Comparison of ENCODE assay signal across 16 cellular contexts in the genomic region with DNA sequence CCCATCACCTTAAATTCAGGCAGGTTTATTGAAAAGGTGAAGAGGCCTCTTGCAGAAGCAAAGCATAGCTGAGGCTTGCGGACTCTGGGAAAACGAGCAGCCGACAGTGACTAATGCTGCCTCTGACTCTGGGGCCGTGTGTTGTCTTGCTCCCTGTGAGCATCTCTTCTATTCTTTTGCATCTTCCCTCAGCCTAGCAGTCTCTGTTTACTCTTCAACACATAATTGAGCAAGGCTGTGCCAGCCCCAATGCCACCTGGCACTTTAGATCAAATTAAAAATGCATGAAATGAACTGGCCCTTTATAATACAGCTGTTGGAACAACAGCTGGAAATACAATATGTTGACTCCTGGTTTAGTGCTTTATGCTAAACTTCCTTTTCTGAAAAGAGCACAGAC. TPM values are rescaled to one million over a fixed set of nuclear protein-coding genes. Genes with fewer than 3 reads are reported as not detected.
A peak's percentile ranks its signal among the peaks of the same experiment; 100 is the strongest.
DNase-seq lines count a peak whose midpoint lies in the region; ATAC-seq and TF ChIP-seq lines count a peak whose summit lies in the region.
"Had no signal": no experiment of that assay in that cellular context is flagged by ENCODE, and none has a peak within 500 bp of the region (broad histone marks: within the 10 kb centered on the region; RNA-seq: fewer than 3 reads in every experiment).

No MANE protein-coding gene starts in this region.

- WGBS in lung, 2 donors = 71 to 79% methylated on average over 4 of the region's 4 CpGs

- no peaks in the 10 kb centered on the region for H3K9me3 Mint-ChIP-seq in activated CD8-positive, alpha-beta T cell treated with anti-CD3 and anti-CD28 coated beads for 36 hours
- H3K9me3 Mint-ChIP-seq in MCF 10A (ENCODE audit: unreplicated experiment) = no peaks in the 10 kb centered on the region
- H3K9me3 Mint-ChIP-seq in activated naive CD8-positive, alpha-beta T cell treated with anti-CD3 and anti-CD28 coated beads for 36 hours = no peaks in the 10 kb centered on the region

- TF ChIP-seq CTCF in lung (IDR thresholded peaks at IDR 0.05; ENCODE audit: control extremely low read depth, extremely low read depth) (no peak), MCF 10A (IDR thresholded peaks at IDR 0.05; ENCODE audit: unreplicated experiment) (no peak)
- no peak for TF ChIP-seq CTCF in activated CD8-positive, alpha-beta T cell treated with anti-CD3 and anti-CD28 coated beads for 36 hours (IDR thresholded peaks at IDR 0.05)

- no peaks in the 10 kb centered on the region for H3K27me3 ChIP-seq in lung (ENCODE audit: control insufficient read depth, insufficient read depth)

- H3K4me3 Mint-ChIP-seq in activated CD8-positive, alpha-beta T cell treated with anti-CD3 and anti-CD28 coated beads for 36 hours = no peak overlapping the region
- H3K4me3 Mint-ChIP-seq in MCF 10A (ENCODE audit: unreplicated experiment) = no peak overlapping the region
- no peak overlapping the region for H3K4me3 Mint-ChIP-seq in activated naive CD8-positive, alpha-beta T cell treated with anti-CD3 and anti-CD28 coated beads for 36 hours
- H3K4me3 Mint-ChIP-seq: CD8-positive, alpha-beta memory T cell had no signal

- no peaks in the 10 kb centered on the region for H3K9me3 ChIP-seq in lung (ENCODE audit: control insufficient read depth in 2 of 2, insufficient read depth in 1 of 2, low read length in 1 of 2)

- H3K27me3 Mint-ChIP-seq in activated CD8-positive, alpha-beta T cell treated with anti-CD3 and anti-CD28 coated beads for 36 hours = peaks cover 3% of the 10 kb centered on the region
- peaks cover 50% of the 10 kb centered on the region for H3K27me3 Mint-ChIP-seq in MCF 10A (ENCODE audit: insufficient read depth, unreplicated experiment)
- peaks cover 12% of the 10 kb centered on the region for H3K27me3 Mint-ChIP-seq in activated naive CD8-positive, alpha-beta T cell treated with anti-CD3 and anti-CD28 coated beads for 36 hours

- intact Hi-C loops in activated CD8-positive, alpha-beta T cell treated with anti-CD3 and anti-CD28 coated beads for 36 hours (cut with micrococcal nuclease) = no loop called here
- intact Hi-C loops in MCF 10A (cut with micrococcal nuclease) = no loop called here

- no peak overlapping the region for H3K4me3 ChIP-seq in lung
- H3K4me3 ChIP-seq: SK-N-MC, skin epidermis had no signal

- no peaks in the 10 kb centered on the region for H3K36me3 ChIP-seq in lung (ENCODE audit: control insufficient read depth in 2 of 2, insufficient read depth in 2 of 2, low read length in 2 of 2)

- CTCF ChIA-PET in activated CD8-positive, alpha-beta T cell treated with anti-CD3 and anti-CD28 coated beads for 36 hours (lab: Charles Lee) = interaction anchor here (0.8 to 1.6 kb wide), 3 partner anchors 12 to 39 kb away, joined by 3 to 6 read pairs (median 4); no protein-coding TSS in a partner anchor
- CTCF ChIA-PET in MCF 10A (lab: Yijun Ruan, JAX) = interaction anchor here (1.3 kb wide), 1 partner anchor 20 kb away, joined by 3 read pairs; no protein-coding TSS in a partner anchor

- DNase-seq in COLO668 (lab: John Stamatoyannopoulos, UW; ENCODE audit: unreplicated experiment) (peak; percentile 65), NCI-H128 (lab: John Stamatoyannopoulos, UW; ENCODE audit: unreplicated experiment) (peak; percentile 33), NCI-H526 (lab: John Stamatoyannopoulos, UW) (peak; percentile 23 to 58), lung (ENCODE audit: low spot score) (peak; percentile 5), glomerular visceral epithelial cell (ENCODE audit: extremely low spot score) (no peak), MCF 10A (ENCODE audit: unreplicated experiment) (no peak)
- no peak for DNase-seq in activated CD8-positive, alpha-beta T cell treated with anti-CD3 and anti-CD28 coated beads for 36 hours
- DNase-seq in activated naive CD8-positive, alpha-beta T cell treated with anti-CD3 and anti-CD28 coated beads for 36 hours = no peak
- DNase-seq: activated gamma-delta T cell treated with Interleukin-2 at 50 U/mL for 16 hours; CD8-positive, alpha-beta memory T cell; GF-D8; T1000 had no signal

- no peaks in the 10 kb centered on the region for H3K36me3 Mint-ChIP-seq in activated CD8-positive, alpha-beta T cell treated with anti-CD3 and anti-CD28 coated beads for 36 hours (ENCODE audit: low read depth)
- no peaks in the 10 kb centered on the region for H3K36me3 Mint-ChIP-seq in MCF 10A (ENCODE audit: insufficient read depth, unreplicated experiment)
- H3K36me3 Mint-ChIP-seq in activated naive CD8-positive, alpha-beta T cell treated with anti-CD3 and anti-CD28 coated beads for 36 hours = no peaks in the 10 kb centered on the region
- H3K36me3 Mint-ChIP-seq: CD8-positive, alpha-beta memory T cell had no signal

- POLR2A ChIA-PET in activated CD8-positive, alpha-beta T cell treated with anti-CD3 and anti-CD28 coated beads for 36 hours (lab: Charles Lee) = no interaction called here
- POLR2A ChIA-PET in MCF 10A (lab: Yijun Ruan, JAX) = no interaction called here

- ATAC-seq in lung (ENCODE audit: insufficient read depth, low FRiP score) = no peak
- ATAC-seq in activated CD8-positive, alpha-beta T cell treated with anti-CD3 and anti-CD28 coated beads for 36 hours = no peak

- H3K4me1 ChIP-seq in lung (ENCODE audit: control insufficient read depth in 2 of 2, insufficient read depth in 2 of 2, low read length in 2 of 2) = no peaks in the 10 kb centered on the region

- H3K27ac Mint-ChIP-seq in activated CD8-positive, alpha-beta T cell treated with anti-CD3 and anti-CD28 coated beads for 36 hours = no peak overlapping the region
- H3K27ac Mint-ChIP-seq in MCF 10A (ENCODE audit: low read depth, unreplicated experiment) = no peak overlapping the region
- H3K27ac Mint-ChIP-seq in activated naive CD8-positive, alpha-beta T cell treated with anti-CD3 and anti-CD28 coated beads for 36 hours = no peak overlapping the region
- H3K27ac Mint-ChIP-seq: CD8-positive, alpha-beta memory T cell had no signal

- no TSS peak for BruUV-seq in MCF 10A (replicated peaks; lab: Mats Ljungman, UMichigan)

- H3K27ac ChIP-seq in lung (ENCODE audit: low read depth in 1 of 2, low read length in 1 of 2) = no peak overlapping the region
- H3K27ac ChIP-seq: SK-N-MC, skin epidermis had no signal

- no peaks in the 10 kb centered on the region for H3K4me1 Mint-ChIP-seq in activated CD8-positive, alpha-beta T cell treated with anti-CD3 and anti-CD28 coated beads for 36 hours (ENCODE audit: low read depth)
- no peaks in the 10 kb centered on the region for H3K4me1 Mint-ChIP-seq in MCF 10A (ENCODE audit: insufficient read depth, unreplicated experiment)
- H3K4me1 Mint-ChIP-seq in activated naive CD8-positive, alpha-beta T cell treated with anti-CD3 and anti-CD28 coated beads for 36 hours = no peaks in the 10 kb centered on the region
- H3K4me1 Mint-ChIP-seq: CD8-positive, alpha-beta memory T cell had no signal

RNA-seq across cellular contexts. Expression of gene REG4, which starts 18.4 kb away (rescaled TPM):
- total RNA-seq in lung (not detected), MCF 10A (2022) (not detected in 2 replicates)
- under 1 TPM in 1 of 2 donors, not detected in 1; 0.08 TPM for polyA plus RNA-seq in lung
- 1 to 10 TPM; 9.7 to 9.9 TPM for total RNA-seq in activated CD8-positive, alpha-beta T cell treated with anti-CD3 and anti-CD28 coated beads for 36 hours
- total RNA-seq in activated naive CD8-positive, alpha-beta T cell treated with anti-CD3 and anti-CD28 coated beads for 36 hours = 10 to 100 TPM; 10.2 to 12.3 TPM
- total RNA-seq: NCI-H460, osteocyte had no signal

Comparison
In these comparisons a context has a peak if more than half of its experiments do, and no peak if none do; other contexts are left out.
1. DNase-seq: peak in COLO668 (single experiment), NCI-H128 (single experiment), NCI-H526 (2 of 2) and lung (single experiment); none in glomerular visceral epithelial cell (single experiment), activated CD8-positive, alpha-beta T cell treated with anti-CD3 and anti-CD28 coated beads for 36 hours (single experiment), MCF 10A (single experiment) and activated naive CD8-positive, alpha-beta T cell treated with anti-CD3 and anti-CD28 coated beads for 36 hours (single experiment).
2. RNA of gene REG4, which starts 18.4 kb away (total RNA-seq): 10.2 to 12.3 TPM in activated naive CD8-positive, alpha-beta T cell treated with anti-CD3 and anti-CD28 coated beads for 36 hours and 9.7 to 9.9 TPM in activated CD8-positive, alpha-beta T cell treated with anti-CD3 and anti-CD28 coated beads for 36 hours; not detected in lung and not detected in MCF 10A; every median in the first group is over 10 times any median in the second.